Comparison of ENCODE assay signal across 1 cellular context in the genomic region with DNA sequence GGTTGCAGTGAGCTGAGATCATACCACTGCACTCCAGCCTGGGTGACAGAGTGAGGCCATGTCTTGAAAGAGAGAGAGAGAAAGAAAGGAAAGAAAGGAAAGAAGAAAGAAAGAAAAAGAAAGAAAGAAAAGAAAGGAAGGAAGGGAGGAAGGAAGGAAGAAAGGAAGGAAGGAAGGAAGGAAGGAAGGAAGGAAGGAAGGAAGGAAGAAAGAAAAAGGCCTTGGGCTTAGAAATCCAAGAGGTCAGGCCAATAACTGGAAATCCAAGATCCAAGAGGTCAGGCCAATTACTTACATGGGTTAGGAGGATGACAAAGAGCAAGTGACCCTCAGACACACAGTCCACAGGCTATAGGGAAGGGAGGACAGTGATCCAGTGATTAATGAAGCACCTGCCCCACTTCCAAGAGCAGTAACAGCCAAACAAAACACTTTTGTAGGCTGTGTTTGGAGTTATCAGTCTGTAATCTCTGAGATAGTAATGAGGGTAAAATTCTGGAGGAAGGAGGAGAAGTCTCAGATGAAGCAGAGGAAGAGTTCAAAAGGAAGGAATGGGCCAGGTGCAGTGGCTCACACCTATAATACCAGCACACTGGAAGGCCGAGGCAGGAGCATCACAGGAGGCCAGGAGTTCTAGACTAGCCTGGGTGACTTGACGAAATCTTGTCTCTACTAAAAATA.
TF ChIP-seq lines count a peak whose summit lies in the region.

No MANE protein-coding gene starts in this region.

TF ChIP-seq in K562, 482 proteins besides CTCF, POLR2A, EP300 and RAD21:
- TF ChIP-seq, protein P1, sequence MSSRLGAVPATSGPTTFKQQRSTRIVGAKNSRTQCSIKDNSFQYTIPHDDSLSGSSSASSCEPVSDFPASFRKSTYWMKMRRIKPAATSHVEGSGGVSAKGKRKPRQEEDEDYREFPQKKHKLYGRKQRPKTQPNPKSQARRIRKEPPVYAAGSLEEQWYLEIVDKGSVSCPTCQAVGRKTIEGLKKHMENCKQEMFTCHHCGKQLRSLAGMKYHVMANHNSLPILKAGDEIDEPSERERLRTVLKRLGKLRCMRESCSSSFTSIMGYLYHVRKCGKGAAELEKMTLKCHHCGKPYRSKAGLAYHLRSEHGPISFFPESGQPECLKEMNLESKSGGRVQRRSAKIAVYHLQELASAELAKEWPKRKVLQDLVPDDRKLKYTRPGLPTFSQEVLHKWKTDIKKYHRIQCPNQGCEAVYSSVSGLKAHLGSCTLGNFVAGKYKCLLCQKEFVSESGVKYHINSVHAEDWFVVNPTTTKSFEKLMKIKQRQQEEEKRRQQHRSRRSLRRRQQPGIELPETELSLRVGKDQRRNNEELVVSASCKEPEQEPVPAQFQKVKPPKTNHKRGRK (tag; IDR thresholded peaks at IDR 0.05): peak; percentile 66; the same call in 1 of the 2 replicates
- TF ChIP-seq ARHGAP35 (IDR thresholded peaks at IDR 0.05; ENCODE audit: partially characterized antibody): no peak
- TF ChIP-seq, protein P2, sequence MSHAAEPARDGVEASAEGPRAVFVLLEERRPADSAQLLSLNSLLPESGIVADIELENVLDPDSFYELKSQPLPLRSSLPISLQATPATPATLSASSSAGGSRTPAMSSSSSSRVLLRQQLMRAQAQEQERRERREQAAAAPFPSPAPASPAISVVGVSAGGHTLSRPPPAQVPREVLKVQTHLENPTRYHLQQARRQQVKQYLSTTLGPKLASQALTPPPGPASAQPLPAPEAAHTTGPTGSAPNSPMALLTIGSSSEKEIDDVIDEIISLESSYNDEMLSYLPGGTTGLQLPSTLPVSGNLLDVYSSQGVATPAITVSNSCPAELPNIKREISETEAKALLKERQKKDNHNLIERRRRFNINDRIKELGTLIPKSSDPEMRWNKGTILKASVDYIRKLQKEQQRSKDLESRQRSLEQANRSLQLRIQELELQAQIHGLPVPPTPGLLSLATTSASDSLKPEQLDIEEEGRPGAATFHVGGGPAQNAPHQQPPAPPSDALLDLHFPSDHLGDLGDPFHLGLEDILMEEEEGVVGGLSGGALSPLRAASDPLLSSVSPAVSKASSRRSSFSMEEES (CRISPR knock-in tag; IDR thresholded peaks at IDR 0.05): no peak
